ENCODE assay signal across 1 cellular context in genomic region chr7:55086413-55087201, GRCh38.
TF ChIP-seq lines count a peak whose summit lies in the region.

No MANE protein-coding gene starts in this region.

TF ChIP-seq in HepG2, 621 proteins besides CTCF, POLR2A, EP300 and RAD21 (continued from another document):
- TF ChIP-seq, protein P1, sequence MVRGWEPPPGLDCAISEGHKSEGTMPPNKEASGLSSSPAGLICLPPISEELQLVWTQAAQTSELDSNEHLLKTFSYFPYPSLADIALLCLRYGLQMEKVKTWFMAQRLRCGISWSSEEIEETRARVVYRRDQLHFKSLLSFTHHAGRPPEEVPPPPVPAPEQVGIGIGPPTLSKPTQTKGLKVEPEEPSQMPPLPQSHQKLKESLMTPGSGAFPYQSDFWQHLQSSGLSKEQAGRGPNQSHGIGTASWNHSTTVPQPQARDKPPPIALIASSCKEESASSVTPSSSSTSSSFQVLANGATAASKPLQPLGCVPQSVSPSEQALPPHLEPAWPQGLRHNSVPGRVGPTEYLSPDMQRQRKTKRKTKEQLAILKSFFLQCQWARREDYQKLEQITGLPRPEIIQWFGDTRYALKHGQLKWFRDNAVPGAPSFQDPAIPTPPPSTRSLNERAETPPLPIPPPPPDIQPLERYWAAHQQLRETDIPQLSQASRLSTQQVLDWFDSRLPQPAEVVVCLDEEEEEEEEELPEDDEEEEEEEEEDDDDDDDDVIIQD (CRISPR knock-in tag; IDR thresholded peaks at IDR 0.05; ENCODE audit: low read depth) = no peak; the same call in 1 of the 2 replicates
- TF ChIP-seq KMT2B (CRISPR knock-in tag; IDR thresholded peaks at IDR 0.05) = no peak
- no peak for TF ChIP-seq MAZ (IDR thresholded peaks at IDR 0.05; ENCODE audit: borderline replicate concordance, low read depth, low read length)
- TF ChIP-seq MAZ (CRISPR knock-in tag; IDR thresholded peaks at IDR 0.05; ENCODE audit: low read depth) = no peak
- TF ChIP-seq ZNF598 (CRISPR knock-in tag; IDR thresholded peaks at IDR 0.05; ENCODE audit: borderline replicate concordance) = no peak
- TF ChIP-seq, protein P2, sequence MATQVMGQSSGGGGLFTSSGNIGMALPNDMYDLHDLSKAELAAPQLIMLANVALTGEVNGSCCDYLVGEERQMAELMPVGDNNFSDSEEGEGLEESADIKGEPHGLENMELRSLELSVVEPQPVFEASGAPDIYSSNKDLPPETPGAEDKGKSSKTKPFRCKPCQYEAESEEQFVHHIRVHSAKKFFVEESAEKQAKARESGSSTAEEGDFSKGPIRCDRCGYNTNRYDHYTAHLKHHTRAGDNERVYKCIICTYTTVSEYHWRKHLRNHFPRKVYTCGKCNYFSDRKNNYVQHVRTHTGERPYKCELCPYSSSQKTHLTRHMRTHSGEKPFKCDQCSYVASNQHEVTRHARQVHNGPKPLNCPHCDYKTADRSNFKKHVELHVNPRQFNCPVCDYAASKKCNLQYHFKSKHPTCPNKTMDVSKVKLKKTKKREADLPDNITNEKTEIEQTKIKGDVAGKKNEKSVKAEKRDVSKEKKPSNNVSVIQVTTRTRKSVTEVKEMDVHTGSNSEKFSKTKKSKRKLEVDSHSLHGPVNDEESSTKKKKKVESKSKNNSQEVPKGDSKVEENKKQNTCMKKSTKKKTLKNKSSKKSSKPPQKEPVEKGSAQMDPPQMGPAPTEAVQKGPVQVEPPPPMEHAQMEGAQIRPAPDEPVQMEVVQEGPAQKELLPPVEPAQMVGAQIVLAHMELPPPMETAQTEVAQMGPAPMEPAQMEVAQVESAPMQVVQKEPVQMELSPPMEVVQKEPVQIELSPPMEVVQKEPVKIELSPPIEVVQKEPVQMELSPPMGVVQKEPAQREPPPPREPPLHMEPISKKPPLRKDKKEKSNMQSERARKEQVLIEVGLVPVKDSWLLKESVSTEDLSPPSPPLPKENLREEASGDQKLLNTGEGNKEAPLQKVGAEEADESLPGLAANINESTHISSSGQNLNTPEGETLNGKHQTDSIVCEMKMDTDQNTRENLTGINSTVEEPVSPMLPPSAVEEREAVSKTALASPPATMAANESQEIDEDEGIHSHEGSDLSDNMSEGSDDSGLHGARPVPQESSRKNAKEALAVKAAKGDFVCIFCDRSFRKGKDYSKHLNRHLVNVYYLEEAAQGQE (IDR thresholded peaks at IDR 0.05; ENCODE audit: borderline replicate concordance in 1 of 2, low read depth in 1 of 2, low read length in 2 of 2) = no peak
- TF ChIP-seq AGO1 (IDR thresholded peaks at IDR 0.05; ENCODE audit: low read depth, low read length, poor library complexity, severe bottlenecking) = no peak
- TF ChIP-seq HNRNPL (IDR thresholded peaks at IDR 0.05; ENCODE audit: low read depth, low read length) = 0 out of 2 replicates have a peak, but pooled peaks have one; percentile 38
- TF ChIP-seq ZFYVE20 (CRISPR knock-in tag; IDR thresholded peaks at IDR 0.05; ENCODE audit: borderline replicate concordance, low read depth) = no peak
- TF ChIP-seq TMF1 (CRISPR knock-in tag; IDR thresholded peaks at IDR 0.05; ENCODE audit: low read depth) = no peak
- no peak for TF ChIP-seq DZIP1 (CRISPR knock-in tag; IDR thresholded peaks at IDR 0.05)
- TF ChIP-seq TAF15 (IDR thresholded peaks at IDR 0.05; ENCODE audit: low read depth, low read length, poor library complexity, severe bottlenecking) = no peak
- TF ChIP-seq KDM5B (CRISPR knock-in tag; IDR thresholded peaks at IDR 0.05; ENCODE audit: borderline replicate concordance) = no peak
- no peak for TF ChIP-seq ZFP37 (CRISPR knock-in tag; IDR thresholded peaks at IDR 0.05; ENCODE audit: borderline replicate concordance)
- no peak for TF ChIP-seq ZNF724P (CRISPR knock-in tag; IDR thresholded peaks at IDR 0.05; ENCODE audit: borderline replicate concordance)
- no peak for TF ChIP-seq PRMT3 (CRISPR knock-in tag; IDR thresholded peaks at IDR 0.05; ENCODE audit: borderline replicate concordance, low read depth)
- TF ChIP-seq BCL3 (CRISPR knock-in tag; IDR thresholded peaks at IDR 0.05) = no peak
